Comparison of ENCODE assay signal across 13 cellular contexts in the genomic region with DNA sequence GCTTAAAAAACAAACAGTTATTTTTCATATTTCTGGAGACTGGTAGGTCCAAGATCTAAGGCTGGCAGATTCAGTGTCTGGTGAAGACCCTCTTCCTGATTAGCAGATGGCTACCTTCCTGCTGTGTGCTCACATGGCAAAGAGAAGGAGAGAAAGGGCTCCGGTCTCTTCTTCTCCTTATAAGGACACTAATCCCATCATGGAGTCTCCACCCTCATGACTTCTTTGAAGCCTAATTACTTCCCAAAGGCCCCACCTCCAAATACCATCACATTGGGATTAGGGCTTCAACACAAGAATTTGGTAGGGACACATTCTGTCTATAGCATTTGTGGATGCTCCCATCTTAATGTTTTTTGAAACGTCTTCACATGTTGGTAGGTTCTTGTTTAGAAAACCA.
A peak's percentile ranks its signal among the peaks of the same experiment; 100 is the strongest.
DNase-seq lines count a peak whose midpoint lies in the region; ATAC-seq and TF ChIP-seq lines count a peak whose summit lies in the region.
"Had no signal": no experiment of that assay in that cellular context is flagged by ENCODE, and none has a peak within 500 bp of the region (broad histone marks: within the 10 kb centered on the region; RNA-seq: fewer than 3 reads in every experiment).

No MANE protein-coding gene starts in this region.

- BruUV-seq in PC-3 (replicated peaks; lab: Mats Ljungman, UMichigan): no TSS peak

- H3K9me2 ChIP-seq in PC-3 (replicated peaks; ENCODE audit: low read length): no peaks in the 10 kb centered on the region

- H2AFZ ChIP-seq in KMS-11 (ENCODE audit: low read depth): peak overlapping the region; percentile 82
- H2AFZ ChIP-seq in PC-3 (ENCODE audit: low read length): 0 out of 2 replicates have a peak overlapping the region, but pooled peaks have one; percentile 2

- intact Hi-C loops in PC-3 (cut with micrococcal nuclease): no loop called here

- no peak overlapping the region for H4K5ac ChIP-seq in mesendoderm (ENCODE audit: low read length)

- H3K27me3 ChIP-seq in KMS-11 (ENCODE audit: insufficient read depth, low read depth): no peaks in the 10 kb centered on the region
- H3K27me3 ChIP-seq in PC-3 (ENCODE audit: low read length): no peaks in the 10 kb centered on the region
- H3K27me3 ChIP-seq in mesendoderm (ENCODE audit: insufficient read depth, low read length, poor library complexity): no peaks in the 10 kb centered on the region

- no peak overlapping the region for H3K27ac ChIP-seq in KMS-11
- H3K27ac ChIP-seq in PC-3 (ENCODE audit: low read length): no peak overlapping the region
- no peak overlapping the region for H3K27ac ChIP-seq in mesendoderm (ENCODE audit: low read depth, low read length)

- DNase-seq in ELF-1 (ENCODE audit: low read depth, low spot score) (peak; percentile 11), PC-3 (no peak), mesendoderm (peak; percentile 62), AML-193 (lab: John Stamatoyannopoulos, UW) (no peak)
- no peak for DNase-seq in stimulated activated CD4-positive, alpha-beta T cell treated with anti-CD3 and anti-CD28 coated beads, Interleukin-4, amount 100 ng/mL, for 4 hours
- DNase-seq: 8988T; C1 segment of cervical spinal cord; CD4-positive, alpha-beta memory T cell; DMS79; KG1 had no signal

- H3F3A ChIP-seq in PC-3 (ENCODE audit: low read length, unreplicated experiment): no peaks in the 10 kb centered on the region

- H4K8ac ChIP-seq in mesendoderm (ENCODE audit: low read depth, low read length): no peak overlapping the region

- H3K4me1 ChIP-seq in KMS-11 (ENCODE audit: low read depth, poor library complexity, severe bottlenecking) (peaks cover 6% of the 10 kb centered on the region), PC-3 (ENCODE audit: insufficient read depth, low read length) (no peaks in the 10 kb centered on the region), mesendoderm (ENCODE audit: control insufficient read depth, low read depth, low read length) (no peaks in the 10 kb centered on the region)

- no peak overlapping the region for H3K4me3 ChIP-seq in KMS-11 (IDR thresholded peaks at IDR 0.05; ENCODE audit: insufficient read depth, low read depth, low read length)
- no peak overlapping the region for H3K4me3 ChIP-seq in PC-3 (ENCODE audit: low read length)
- H3K4me3 ChIP-seq in mesendoderm (ENCODE audit: low read length): no peak overlapping the region

- H3K79me1 ChIP-seq in mesendoderm (ENCODE audit: low read length): no peaks in the 10 kb centered on the region

- POLR2A ChIA-PET in PC-3 (lab: Charles Lee; ENCODE audit: unreplicated experiment): no interaction called here

- CTCF ChIA-PET in PC-3 (lab: Charles Lee): no interaction called here

- no peak overlapping the region for H2BK120ac ChIP-seq in mesendoderm (ENCODE audit: low read depth, low read length)

- H3K79me2 ChIP-seq in KMS-11 (ENCODE audit: insufficient read depth, low read depth) (no peaks in the 10 kb centered on the region), PC-3 (ENCODE audit: low read length) (no peaks in the 10 kb centered on the region), mesendoderm (ENCODE audit: control insufficient read depth, insufficient read depth, low read length) (no peaks in the 10 kb centered on the region)

- no peaks in the 10 kb centered on the region for H3K9me3 ChIP-seq in PC-3 (ENCODE audit: low read length)

- no peak overlapping the region for H2BK5ac ChIP-seq in mesendoderm (ENCODE audit: low read length)

- H3K4ac ChIP-seq in mesendoderm (ENCODE audit: low read depth, low read length): no peak overlapping the region

- H3K9ac ChIP-seq in KMS-11: no peak overlapping the region
- no peak overlapping the region for H3K9ac ChIP-seq in PC-3 (ENCODE audit: low read length)
- H3K9ac ChIP-seq in mesendoderm (ENCODE audit: low read length): no peak overlapping the region

- no peak overlapping the region for H3K23ac ChIP-seq in mesendoderm (ENCODE audit: low read length)

- H2BK15ac ChIP-seq in mesendoderm (replicated peaks; ENCODE audit: low read depth): no peak overlapping the region

- ATAC-seq in PC-3: no peak
- no peak for ATAC-seq in HG03196 (IDR thresholded peaks at IDR 0.05; ENCODE audit: unreplicated experiment)
- ATAC-seq: HCT116 had no signal

- no peak overlapping the region for H3K18ac ChIP-seq in mesendoderm (ENCODE audit: low read length)

- H2AK5ac ChIP-seq in mesendoderm (ENCODE audit: low read length): no peak overlapping the region

- TF ChIP-seq CTCF in KMS-11 (conservative IDR thresholded peaks at IDR 0.05; ENCODE audit: low read depth, low read length) (no peak), PC-3 (conservative IDR thresholded peaks at IDR 0.05; ENCODE audit: low read depth, low read length) (no peak)

- no peak overlapping the region for H3K4me2 ChIP-seq in KMS-11
- H3K4me2 ChIP-seq in PC-3 (ENCODE audit: low read length): no peak overlapping the region
- H3K4me2 ChIP-seq in mesendoderm (ENCODE audit: low read length): no peak overlapping the region

- H3K36me3 ChIP-seq in KMS-11 (ENCODE audit: insufficient read depth): no peaks in the 10 kb centered on the region
- no peaks in the 10 kb centered on the region for H3K36me3 ChIP-seq in PC-3 (ENCODE audit: low read depth, low read length)
- no peaks in the 10 kb centered on the region for H3K36me3 ChIP-seq in mesendoderm (ENCODE audit: control insufficient read depth, insufficient read depth, low read length)

- no CpG with 5 or more reads among the region's 2 CpGs for WGBS in mesendoderm (ENCODE audit: extremely low coverage, insufficient coverage, low lambda C conversion rate)

- H4K20me1 ChIP-seq in KMS-11 (ENCODE audit: insufficient read depth) (no peaks in the 10 kb centered on the region), PC-3 (ENCODE audit: low read length) (no peaks in the 10 kb centered on the region)

- H3K56ac ChIP-seq in mesendoderm (ENCODE audit: low read length): no peak overlapping the region

Comparison
In these comparisons a context has a peak if more than half of its experiments do, and no peak if none do; other contexts are left out.
1. DNase-seq: peak in ELF-1 (single experiment) and mesendoderm (single experiment); none in PC-3 (single experiment), stimulated activated CD4-positive, alpha-beta T cell treated with anti-CD3 and anti-CD28 coated beads, Interleukin-4, amount 100 ng/mL, for 4 hours (0 of 2) and AML-193 (0 of 2).